Comparison of ENCODE assay signal across 10 cellular contexts in genomic region chr10:22365233-22365632, GRCh38. TPM values are rescaled to one million over a fixed set of nuclear protein-coding genes. Genes with fewer than 3 reads are reported as not detected.
A peak's percentile ranks its signal among the peaks of the same experiment; 100 is the strongest.
DNase-seq lines count a peak whose midpoint lies in the region; ATAC-seq and TF ChIP-seq lines count a peak whose summit lies in the region.
"Had no signal": no experiment of that assay in that cellular context is flagged by ENCODE, and none has a peak within 500 bp of the region (broad histone marks: within the 10 kb centered on the region; RNA-seq: fewer than 3 reads in every experiment).

No MANE protein-coding gene starts in this region.

- H3K27me3 Mint-ChIP-seq in natural killer cell (ENCODE audit: low read depth in 2 of 2): peaks cover 5 to 11% of the 10 kb centered on the region in 2 donors

- H3K4me1 Mint-ChIP-seq in natural killer cell: peaks cover 6% of the 10 kb centered on the region in 2 donors

- ATAC-seq in HG02852 (IDR thresholded peaks at IDR 0.05; ENCODE audit: unreplicated experiment) (peak; percentile 48), natural killer cell (no peak)

- no peak overlapping the region for H3K27ac Mint-ChIP-seq in natural killer cell

- intact Hi-C loops in natural killer cell (cut with micrococcal nuclease): no loop called here

- TF ChIP-seq CTCF in natural killer cell (IDR thresholded peaks at IDR 0.05): no peak

- DNase-seq in SIG-M5 treated with dmso at 0.1 percent for 504 hours (lab: John Stamatoyannopoulos, UW; ENCODE audit: unreplicated experiment): peak; percentile 29
- DNase-seq in SIG-M5 (lab: John Stamatoyannopoulos, UW): no peak
- peak; percentile 83 for DNase-seq in MV-4-11 (lab: John Stamatoyannopoulos, UW)
- DNase-seq in pons (ENCODE audit: low spot score): peak; percentile 75
- no peak for DNase-seq in NCI-H526 treated with DMSO at 0.1 percent for 48 hours (lab: John Stamatoyannopoulos, UW)
- no peak for DNase-seq in natural killer cell
- no peak for DNase-seq in DMS53 treated with DMSO at 0.1 percent for 48 hours (lab: John Stamatoyannopoulos, UW; ENCODE audit: unreplicated experiment)
- DNase-seq: DND-41 had no signal

- no peak overlapping the region for H3K4me3 Mint-ChIP-seq in natural killer cell

- H3K9me3 Mint-ChIP-seq in natural killer cell: no peaks in the 10 kb centered on the region

- no peaks in the 10 kb centered on the region for H3K36me3 Mint-ChIP-seq in natural killer cell

RNA-seq across cellular contexts. Expression of gene SPAG6, which starts 19.9 kb away (rescaled TPM):
- under 1 TPM in 2 of 3 donors, not detected in 1; 0.35 to 0.79 TPM for total RNA-seq in natural killer cell
- total RNA-seq: cardiac muscle cell had no signal

RNA-seq across cellular contexts. Expression of gene BMI1, which starts 44.3 kb away (rescaled TPM):
- 10 to 100 TPM; 60.5 to 69.8 (median 66.4) TPM for total RNA-seq in natural killer cell

RNA-seq across cellular contexts. Expression of gene COMMD3, which starts 49.0 kb away (rescaled TPM):
- total RNA-seq in natural killer cell: 10 to 100 TPM; 43.1 to 48.3 (median 44.2) TPM

Comparison
In these comparisons a context has a peak if more than half of its experiments do, and no peak if none do; other contexts are left out.
1. DNase-seq: peak in SIG-M5 treated with dmso at 0.1 percent for 504 hours (single experiment), MV-4-11 (single experiment) and pons (single experiment); none in SIG-M5 (single experiment), NCI-H526 treated with DMSO at 0.1 percent for 48 hours (single experiment), natural killer cell (single experiment) and DMS53 treated with DMSO at 0.1 percent for 48 hours (single experiment).